In genomic region chr11:121108413-121108812, GRCh38 we compare ENCODE assay signal across 1 cellular context.
TF ChIP-seq lines count a peak whose summit lies in the region.

No MANE protein-coding gene starts in this region.

TF ChIP-seq in IMR-90, 13 proteins besides CTCF, POLR2A, EP300 and RAD21 (continued from another document):
- TF ChIP-seq, protein P1, sequence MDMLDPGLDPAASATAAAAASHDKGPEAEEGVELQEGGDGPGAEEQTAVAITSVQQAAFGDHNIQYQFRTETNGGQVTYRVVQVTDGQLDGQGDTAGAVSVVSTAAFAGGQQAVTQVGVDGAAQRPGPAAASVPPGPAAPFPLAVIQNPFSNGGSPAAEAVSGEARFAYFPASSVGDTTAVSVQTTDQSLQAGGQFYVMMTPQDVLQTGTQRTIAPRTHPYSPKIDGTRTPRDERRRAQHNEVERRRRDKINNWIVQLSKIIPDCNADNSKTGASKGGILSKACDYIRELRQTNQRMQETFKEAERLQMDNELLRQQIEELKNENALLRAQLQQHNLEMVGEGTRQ (IDR thresholded peaks at IDR 0.05; ENCODE audit: low read depth, low read length): no peak
- TF ChIP-seq MXI1 (IDR thresholded peaks at IDR 0.05; ENCODE audit: borderline replicate concordance, low read depth, low read length): no peak
- TF ChIP-seq SMC3 (IDR thresholded peaks at IDR 0.05; ENCODE audit: low read depth, low read length): no peak
- no peak for TF ChIP-seq RFX5 (IDR thresholded peaks at IDR 0.05; ENCODE audit: low read depth, low read length)
- TF ChIP-seq FOS (IDR thresholded peaks at IDR 0.05; ENCODE audit: low read depth, low read length): no peak
